27 cellular contexts compared by ENCODE assay signal in the genomic region with DNA sequence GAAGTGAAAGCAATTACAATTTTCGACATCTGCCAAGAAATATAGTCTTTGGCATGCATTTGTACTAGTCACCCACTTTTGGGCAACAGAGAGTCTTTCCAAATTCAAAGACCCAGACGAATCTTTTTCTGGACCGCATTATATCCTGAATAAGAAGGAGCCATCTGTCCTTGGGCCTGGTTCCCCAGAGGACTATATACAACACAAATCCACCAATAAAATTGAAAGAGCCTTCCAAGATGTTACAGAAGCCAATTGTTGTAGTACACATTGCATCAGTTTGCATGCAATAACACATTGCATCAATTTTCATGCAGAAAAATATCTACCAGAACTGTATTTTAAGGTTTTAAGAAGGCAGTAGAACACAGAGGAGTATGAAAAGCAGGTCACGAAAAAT.
"Had no signal": no experiment of that assay in that cellular context is flagged by ENCODE, and none has a peak within 500 bp of the region (broad histone marks: within the 10 kb centered on the region; RNA-seq: fewer than 3 reads in every experiment).

No MANE protein-coding gene starts in this region.

- H3K4me3 ChIP-seq: ascending aorta, breast epithelium, cardiac muscle cell, colonic mucosa, esophagus squamous epithelium, gastrocnemius medialis, heart left ventricle had no signal

- DNase-seq: activated CD4-positive, alpha-beta memory T cell treated with anti-CD3 and anti-CD28 coated beads for 36 hours; activated CD4-positive, alpha-beta T cell treated with anti-CD3 and anti-CD28 coated beads for 36 hours; activated CD4-positive, alpha-beta T cell treated with anti-CD3 and anti-CD28 coated beads, Interleukin-2, amount 10 ng/mL, durations not matched to agents 24 days and 14 days; activated CD4-positive, CD25-positive, alpha-beta regulatory T cell; activated CD4-positive, CD25-positive, alpha-beta regulatory T cell treated with anti-CD3 and anti-CD28 coated beads, Interleukin-2, amount 50 U/mL, for 72 hours; activated CD8-positive, alpha-beta memory T cell treated with anti-CD3 and anti-CD28 coated beads, Interleukin-2, amount 10 ng/mL, durations not matched to agents 7 days and 5 days; activated CD8-positive, alpha-beta memory T cell treated with anti-CD3 and anti-CD28 coated beads, Interleukin-2, amount 50 U/mL, for 4 hours; activated CD8-positive, alpha-beta T cell treated with anti-CD3 and anti-CD28 coated beads, Interleukin-2, amount 10 ng/mL, durations not matched to agents 7 days and 5 days; activated effector memory CD4-positive, alpha-beta T cell treated with anti-CD3 and anti-CD28 coated beads, Interleukin-2, amount 50 U/mL, for 16 hours; activated naive CD4-positive, alpha-beta T cell treated with anti-CD3 and anti-CD28 coated beads for 36 hours; activated naive CD8-positive, alpha-beta T cell treated with anti-CD3 and anti-CD28 coated beads for 36 hours; activated naive CD8-positive, alpha-beta T cell treated with anti-CD3 and anti-CD28 coated beads, Interleukin-2, amount 50 U/mL, for 24 hours; activated T-cell treated with anti-CD3 and anti-CD28 coated beads, Interleukin-2, amount 50 U/mL, for 1 hour; activated T-cell treated with anti-CD3 and anti-CD28 coated beads, Interleukin-2, amount 50 U/mL, for 48 hours; central memory CD4-positive, alpha-beta T cell; cerebellar nuclear complex; colonic mucosa; effector CD8-positive, alpha-beta T cell; esophagus squamous epithelium; foreskin keratinocyte; gastrocnemius medialis; glutamatergic neuron; heart left ventricle; T-helper 2 cell had no signal

- ATAC-seq: activated CD4-positive, alpha-beta T cell treated with anti-CD3 and anti-CD28 coated beads for 36 hours; activated CD8-positive, alpha-beta memory T cell treated with anti-CD3 and anti-CD28 coated beads, Interleukin-2, amount 10 ng/mL, durations not matched to agents 7 days and 5 days; activated CD8-positive, alpha-beta T cell treated with anti-CD3 and anti-CD28 coated beads, Interleukin-2, amount 10 ng/mL, durations not matched to agents 7 days and 5 days; activated naive CD8-positive, alpha-beta T cell treated with anti-CD3 and anti-CD28 coated beads, Interleukin-2, amount 50 U/mL, for 24 hours; foreskin keratinocyte; heart left ventricle had no signal
